Comparison of ENCODE assay signal across 24 cellular contexts in genomic region chr7:54833021-54833467, GRCh38.
DNase-seq lines count a peak whose midpoint lies in the region; ATAC-seq lines count a peak whose summit lies in the region.
"Had no signal": no experiment of that assay in that cellular context is flagged by ENCODE, and none has a peak within 500 bp of the region (broad histone marks: within the 10 kb centered on the region; RNA-seq: fewer than 3 reads in every experiment).

No MANE protein-coding gene starts in this region.

- peak; percentile 11 for DNase-seq in DMS79 treated with DMSO at 0.1 percent for 48 hours (lab: John Stamatoyannopoulos, UW)
- peak; percentile 3 for DNase-seq in NCI-H2029 treated with DMSO at 0.1 percent for 48 hours (lab: John Stamatoyannopoulos, UW)
- peak; percentile 12 for DNase-seq in globus pallidus (ENCODE audit: low spot score)
- DNase-seq in renal cortical epithelial cell (ENCODE audit: low read depth): peak; percentile 55
- DNase-seq in hippocampal formation (lab: John Stamatoyannopoulos, UW): no peak
- DNase-seq: activated CD4-positive, alpha-beta memory T cell treated with anti-CD3 and anti-CD28 coated beads for 36 hours; activated effector memory CD4-positive, alpha-beta T cell treated with Interleukin-2 at 50 U/mL for 16 hours; brain microvascular endothelial cell; CD4-positive, CD25-positive, alpha-beta regulatory T cell; colonic mucosa; DMS153; endodermal cell; left cardiac atrium; mesendoderm; naive B cell; NCI-H1417; NCI-H2107; right lobe of liver; stimulated activated CD4-positive, alpha-beta T cell treated with anti-CD3 and anti-CD28 coated beads, Interleukin-15, amount 100 ng/mL, for 24 hours; stimulated activated CD8-positive, alpha-beta memory T cell treated with anti-CD3 and anti-CD28 coated beads, Interleukin-4, amount 100 ng/mL, for 48 hours; T-helper 9 cell had no signal

- ATAC-seq in GM18867 (IDR thresholded peaks at IDR 0.05; ENCODE audit: unreplicated experiment) (no peak), HG03045 (IDR thresholded peaks at IDR 0.05; ENCODE audit: unreplicated experiment) (no peak)
- ATAC-seq: gastroesophageal sphincter, left cardiac atrium, right lobe of liver had no signal

Comparison
In these comparisons a context has a peak if more than half of its experiments do, and no peak if none do; other contexts are left out.
1. DNase-seq: peak in DMS79 treated with DMSO at 0.1 percent for 48 hours (single experiment), NCI-H2029 treated with DMSO at 0.1 percent for 48 hours (single experiment), globus pallidus (single experiment) and renal cortical epithelial cell (single experiment); none in hippocampal formation (0 of 2).